In genomic region chr18:76495435-76496199, GRCh38 we compare ENCODE assay signal across 8 cellular contexts. TPM values are rescaled to one million over a fixed set of nuclear protein-coding genes. Genes with fewer than 3 reads are reported as not detected.
DNase-seq lines count a peak whose midpoint lies in the region; ATAC-seq and TF ChIP-seq lines count a peak whose summit lies in the region.

No MANE protein-coding gene starts in this region.

- no peak overlapping the region for H3K27ac ChIP-seq in CD4-positive, alpha-beta T cell (ENCODE audit: low read depth, low read length)
- H3K27ac ChIP-seq in skeletal muscle tissue (ENCODE audit: low read depth, low read length): peak overlapping the region; percentile 71

- intact Hi-C loops in CD4-positive, alpha-beta T cell (cut with DNase I, micrococcal nuclease): loop anchor here (2.0 to 10.0 kb wide), 4 partner anchors 21 to 1901 kb away; partner anchors contain the start of genes ZNF407 (in 2 of the 2) and PTGR3 (in 1 of the 2)

- peak overlapping the region; percentile 84 for H3K27ac Mint-ChIP-seq in CD4-positive, alpha-beta T cell

- H3K4me3 ChIP-seq in skeletal muscle tissue (ENCODE audit: low read length in 3 of 3): peak overlapping the region; percentile 77 to 92 (median 91)

- peak in 1 of 10 experiments; percentile 19 for DNase-seq in CD4-positive, alpha-beta T cell
- DNase-seq in NCI-H510A treated with DMSO at 0.1 percent for 48 hours (lab: John Stamatoyannopoulos, UW): peak; percentile 89
- DNase-seq in astrocyte of the hippocampus (ENCODE audit: low read depth, low spot score): peak; percentile 70
- peak; percentile 44 for DNase-seq in iPS-NIHi11 (ENCODE audit: low spot score)
- no peak for DNase-seq in medulla oblongata (ENCODE audit: extremely low spot score)

- TF ChIP-seq CTCF in CD4-positive, alpha-beta T cell (IDR thresholded peaks at IDR 0.05): no peak

- peaks cover 12 to 23% (median 17%) of the 10 kb centered on the region in 3 donors for H3K4me1 ChIP-seq in skeletal muscle tissue (ENCODE audit: control insufficient read depth in 3 of 3, insufficient read depth in 3 of 3, low read length in 3 of 3)

- peak overlapping the region; percentile 79 to 91 (median 85) for H3K9ac ChIP-seq in skeletal muscle tissue (ENCODE audit: low read depth in 1 of 3, low read length in 3 of 3)

- H3K9me3 ChIP-seq in CD4-positive, alpha-beta T cell (ENCODE audit: control insufficient read depth, low read length): no peaks in the 10 kb centered on the region
- no peaks in the 10 kb centered on the region for H3K9me3 ChIP-seq in skeletal muscle tissue (ENCODE audit: control insufficient read depth in 3 of 3, low read length in 3 of 3)

- peaks cover 13% of the 10 kb centered on the region for H3K27me3 ChIP-seq in CD4-positive, alpha-beta T cell (ENCODE audit: control insufficient read depth, insufficient read depth, low read length)
- no peaks in the 10 kb centered on the region for H3K27me3 ChIP-seq in skeletal muscle tissue (ENCODE audit: control insufficient read depth in 3 of 3, insufficient read depth in 3 of 3, low read length in 3 of 3)

- peak overlapping the region; percentile 92 for H3K4me3 Mint-ChIP-seq in CD4-positive, alpha-beta T cell

- no peaks in the 10 kb centered on the region for H3K36me3 ChIP-seq in skeletal muscle tissue (ENCODE audit: control insufficient read depth in 3 of 3, insufficient read depth in 3 of 3, low read length in 3 of 3)

- peaks cover 30% of the 10 kb centered on the region for H3K36me3 Mint-ChIP-seq in CD4-positive, alpha-beta T cell (ENCODE audit: low read depth)

- POLR2A ChIA-PET in CD4-positive, alpha-beta T cell (lab: Charles Lee): no interaction called here

- no peaks in the 10 kb centered on the region for H3K9me3 Mint-ChIP-seq in CD4-positive, alpha-beta T cell

- H3K27me3 Mint-ChIP-seq in CD4-positive, alpha-beta T cell: peaks cover 70% of the 10 kb centered on the region

- peak; percentile 16 for ATAC-seq in CD4-positive, alpha-beta T cell (ENCODE audit: poor library complexity)
- ATAC-seq in GM21528 (IDR thresholded peaks at IDR 0.05; ENCODE audit: low FRiP score, unreplicated experiment): peak; percentile 11
- ATAC-seq in HG03025 (IDR thresholded peaks at IDR 0.05; ENCODE audit: low FRiP score, unreplicated experiment): no peak

- CTCF ChIA-PET in CD4-positive, alpha-beta T cell (lab: Charles Lee): no interaction called here

- H3K4me1 Mint-ChIP-seq in CD4-positive, alpha-beta T cell (ENCODE audit: low read depth): peaks cover 41% of the 10 kb centered on the region

RNA-seq across cellular contexts. Expression of gene ZNF516, which starts 0.6 kb away (rescaled TPM):
- 10 to 100 TPM; 22.4 to 29.3 TPM for total RNA-seq in CD4-positive, alpha-beta T cell
- total RNA-seq in skeletal muscle tissue: 33.9 TPM
